In genomic region chr12:56190695-56191155, GRCh38 we compare ENCODE assay signal across 1 cellular context.
TF ChIP-seq lines count a peak whose summit lies in the region.

No MANE protein-coding gene starts in this region.

TF ChIP-seq in H1, 55 proteins besides CTCF, POLR2A, EP300 and RAD21:
- peak; percentile 57; the same call in 1 of the 2 replicates for TF ChIP-seq E2F6 (IDR thresholded peaks at IDR 0.05)
- no peak for TF ChIP-seq MAFK (IDR thresholded peaks at IDR 0.05; ENCODE audit: low read depth, low read length)
- TF ChIP-seq MAX (IDR thresholded peaks at IDR 0.05) = peak; percentile 61; the same call in 1 of the 2 replicates
- no peak for TF ChIP-seq USF2 (IDR thresholded peaks at IDR 0.05; ENCODE audit: low read length)
- TF ChIP-seq EGR1 (IDR thresholded peaks at IDR 0.05; ENCODE audit: borderline replicate concordance, low read depth, low read length) = no peak
TF ChIP-seq in H1: peak in this region for 2.
